ENCODE assay signal across 30 cellular contexts in the genomic region with DNA sequence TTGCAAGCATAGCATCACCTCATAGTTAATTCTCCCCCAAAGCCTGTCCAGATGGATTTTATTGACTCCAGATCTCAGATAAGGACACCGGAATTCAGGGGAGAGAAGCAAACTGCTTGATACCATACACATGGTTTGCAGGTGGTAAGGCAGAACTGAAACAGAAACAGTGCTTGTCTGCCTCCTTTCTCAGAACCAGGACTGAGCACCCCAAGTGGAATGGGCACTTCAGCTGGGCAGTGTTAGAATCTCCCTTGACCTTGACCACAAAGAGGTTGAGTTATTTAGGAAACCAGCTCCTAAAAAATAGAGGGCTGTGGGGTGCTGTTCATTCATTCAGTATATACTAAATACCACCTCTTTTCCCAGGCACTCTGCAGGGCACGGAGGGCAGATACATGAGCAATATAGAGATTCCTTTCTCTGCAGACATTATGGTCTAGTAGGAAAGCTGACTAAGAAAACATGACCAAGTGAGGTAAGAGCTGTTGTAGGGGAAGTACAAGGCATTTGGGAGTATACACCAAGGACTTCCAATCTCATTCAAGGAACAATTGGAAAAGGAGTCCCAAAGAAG.
DNase-seq lines count a peak whose midpoint lies in the region; ATAC-seq and TF ChIP-seq lines count a peak whose summit lies in the region.
"Had no signal": no experiment of that assay in that cellular context is flagged by ENCODE, and none has a peak within 500 bp of the region (broad histone marks: within the 10 kb centered on the region; RNA-seq: fewer than 3 reads in every experiment).

No MANE protein-coding gene starts in this region.

- H3K4me1 Mint-ChIP-seq in activated CD4-positive, alpha-beta T cell treated with anti-CD3 and anti-CD28 coated beads, Interleukin-2, amount 10 ng/mL, durations not matched to agents 7 days and 5 days, result no peaks in the 10 kb centered on the region
- no peaks in the 10 kb centered on the region for H3K4me1 Mint-ChIP-seq in T-cell
- H3K4me1 Mint-ChIP-seq: activated naive CD8-positive, alpha-beta T cell treated with anti-CD3 and anti-CD28 coated beads, Interleukin-2, amount 50 U/mL, for 24 hours; B cell; WTC11 had no signal

- H3K4me3 ChIP-seq in GM12864 (ENCODE audit: low read depth, low read length) (no peak overlapping the region), coronary artery (no peak overlapping the region), lower lobe of right lung (no peak overlapping the region)
- H3K4me3 ChIP-seq: A549, body of pancreas, HAP-1, right lobe of liver, SJSA1 had no signal

- H3K36me3 Mint-ChIP-seq in activated CD4-positive, alpha-beta T cell treated with anti-CD3 and anti-CD28 coated beads, Interleukin-2, amount 10 ng/mL, durations not matched to agents 7 days and 5 days (ENCODE audit: low read depth), result no peaks in the 10 kb centered on the region
- no peaks in the 10 kb centered on the region for H3K36me3 Mint-ChIP-seq in T-cell
- H3K36me3 Mint-ChIP-seq: type B pancreatic cell, WTC11 had no signal

- no peak for TF ChIP-seq CTCF in GM12864 (IDR thresholded peaks at IDR 0.05; ENCODE audit: low read depth, low read length, missing control alignments)
- TF ChIP-seq CTCF in coronary artery (IDR thresholded peaks at IDR 0.05), result no peak
- no peak for TF ChIP-seq CTCF in lower lobe of right lung (IDR thresholded peaks at IDR 0.05)

- intact Hi-C loops in lower lobe of right lung (cut with DNase I), result no loop called here

- POLR2A ChIA-PET in activated CD4-positive, alpha-beta T cell treated with anti-CD3 and anti-CD28 coated beads, Interleukin-2, amount 10 ng/mL, durations not matched to agents 7 days and 5 days (lab: Charles Lee), result no interaction called here
- POLR2A ChIA-PET in T-cell (lab: Charles Lee), result no interaction called here

- no peak overlapping the region for H3K27ac ChIP-seq in coronary artery
- no peak overlapping the region for H3K27ac ChIP-seq in lower lobe of right lung
- H3K27ac ChIP-seq: A549, body of pancreas, right lobe of liver, SJSA1 had no signal

- ATAC-seq in GM19463 (IDR thresholded peaks at IDR 0.05; ENCODE audit: unreplicated experiment) (peak; percentile 59), HG03354 (IDR thresholded peaks at IDR 0.05; ENCODE audit: poor library complexity, severe bottlenecking, unreplicated experiment) (peak; percentile 65), lower lobe of right lung (no peak), T-cell (replicated peaks in 1 of 4) (no peak), GM21515 (IDR thresholded peaks at IDR 0.05; ENCODE audit: unreplicated experiment) (no peak)
- ATAC-seq: A549; activated naive CD8-positive, alpha-beta T cell treated with anti-CD3 and anti-CD28 coated beads, Interleukin-2, amount 50 U/mL, for 24 hours; body of pancreas; right lobe of liver; WTC11 had no signal

- H3K9me3 Mint-ChIP-seq in activated CD4-positive, alpha-beta T cell treated with anti-CD3 and anti-CD28 coated beads, Interleukin-2, amount 10 ng/mL, durations not matched to agents 7 days and 5 days, result no peaks in the 10 kb centered on the region
- H3K9me3 Mint-ChIP-seq in T-cell, result peaks cover 0 to 6% (median 0%) of the 10 kb centered on the region in 3 donors
- H3K9me3 Mint-ChIP-seq: type B pancreatic cell had no signal

- CTCF ChIA-PET in activated CD4-positive, alpha-beta T cell treated with anti-CD3 and anti-CD28 coated beads, Interleukin-2, amount 10 ng/mL, durations not matched to agents 7 days and 5 days (lab: Charles Lee), result no interaction called here
- CTCF ChIA-PET in T-cell (lab: Charles Lee), result no interaction called here

- DNase-seq in GM12864 (ENCODE audit: low read depth) (peak; percentile 34), coronary artery (ENCODE audit: low spot score) (peak; percentile 40), lower lobe of right lung (no peak), T-cell (no peak)
- DNase-seq in activated CD4-positive, alpha-beta T cell treated with anti-CD3 and anti-CD28 coated beads, Interleukin-2, amount 10 ng/mL, durations not matched to agents 7 days and 5 days, result no peak
- DNase-seq: activated CD4-positive, alpha-beta T cell treated with anti-CD3 and anti-CD28 coated beads, Interleukin-2, amount 50 U/mL, for 48 hours; activated effector memory CD4-positive, alpha-beta T cell treated with Interleukin-2 at 50 U/mL for 16 hours; activated naive CD8-positive, alpha-beta T cell treated with anti-CD3 and anti-CD28 coated beads, Interleukin-2, amount 50 U/mL, for 24 hours; body of pancreas; DND-41; effector memory CD4-positive, alpha-beta T cell; foreskin melanocyte; hippocampal formation; NCI-H1105 treated with DMSO at 0.1 percent for 48 hours; NCI-H2107; NCI-H446 treated with DMSO at 0.1 percent for 48 hours; NK-92 treated with Interleukin-12 subunit alpha and Interleukin-12 subunit beta, amount 100 ng/mL, for 24 hours; posterior cingulate gyrus; right lobe of liver; T-helper 2 cell had no signal

- no peaks in the 10 kb centered on the region for H3K4me1 ChIP-seq in lower lobe of right lung
- H3K4me1 ChIP-seq: A549, body of pancreas, HAP-1, right lobe of liver, SJSA1 had no signal

- H3K36me3 ChIP-seq in lower lobe of right lung, result no peaks in the 10 kb centered on the region
- H3K36me3 ChIP-seq: HAP-1, right lobe of liver, SJSA1 had no signal

- H3K27ac Mint-ChIP-seq in activated CD4-positive, alpha-beta T cell treated with anti-CD3 and anti-CD28 coated beads, Interleukin-2, amount 10 ng/mL, durations not matched to agents 7 days and 5 days, result no peak overlapping the region
- no peak overlapping the region for H3K27ac Mint-ChIP-seq in T-cell
- H3K27ac Mint-ChIP-seq: activated naive CD8-positive, alpha-beta T cell treated with anti-CD3 and anti-CD28 coated beads, Interleukin-2, amount 50 U/mL, for 24 hours; B cell; type B pancreatic cell; WTC11 had no signal

- H3K4me3 Mint-ChIP-seq in activated CD4-positive, alpha-beta T cell treated with anti-CD3 and anti-CD28 coated beads, Interleukin-2, amount 10 ng/mL, durations not matched to agents 7 days and 5 days, result no peak overlapping the region
- H3K4me3 Mint-ChIP-seq in T-cell, result no peak overlapping the region
- H3K4me3 Mint-ChIP-seq: activated naive CD8-positive, alpha-beta T cell treated with anti-CD3 and anti-CD28 coated beads, Interleukin-2, amount 50 U/mL, for 24 hours; B cell; neural crest cell; WTC11 had no signal

- peaks cover 4% of the 10 kb centered on the region for H3K27me3 Mint-ChIP-seq in activated CD4-positive, alpha-beta T cell treated with anti-CD3 and anti-CD28 coated beads, Interleukin-2, amount 10 ng/mL, durations not matched to agents 7 days and 5 days
- H3K27me3 Mint-ChIP-seq in T-cell, result peaks cover 22 to 50% of the 10 kb centered on the region in 2 donors

- H3K27me3 ChIP-seq in lower lobe of right lung (ENCODE audit: low read depth), result peaks cover 5% of the 10 kb centered on the region
- H3K27me3 ChIP-seq: body of pancreas, right lobe of liver, SJSA1 had no signal

- no peaks in the 10 kb centered on the region for H3K9me3 ChIP-seq in lower lobe of right lung
- H3K9me3 ChIP-seq: A549, body of pancreas, HAP-1, right lobe of liver, SJSA1 had no signal

Comparison
In these comparisons a context has a peak if more than half of its experiments do, and no peak if none do; other contexts are left out.
1. DNase-seq: peak in GM12864 (single experiment) and coronary artery (single experiment); none in lower lobe of right lung (single experiment), activated CD4-positive, alpha-beta T cell treated with anti-CD3 and anti-CD28 coated beads, Interleukin-2, amount 10 ng/mL, durations not matched to agents 7 days and 5 days (single experiment) and T-cell (0 of 34).
2. ATAC-seq: peak in GM19463 (single experiment) and HG03354 (single experiment); none in lower lobe of right lung (0 of 2), T-cell (0 of 4) and GM21515 (single experiment).